In genomic region chr16:21517263-21517662, GRCh38 we compare ENCODE assay signal across 8 cellular contexts.
A peak's percentile ranks its signal among the peaks of the same experiment; 100 is the strongest.
DNase-seq lines count a peak whose midpoint lies in the region; ATAC-seq and TF ChIP-seq lines count a peak whose summit lies in the region.
"Not testable (repeated sequence)": the region's sequence is repeated elsewhere in the genome, so short reads cannot be mapped to it uniquely, and the experiment has no call there.

No MANE protein-coding gene starts in this region.

- not testable (repeated sequence) for H3K23ac ChIP-seq in mesenchymal stem cell (ENCODE audit: low read length in 2 of 2)

- intact Hi-C loops in CD8-positive, alpha-beta T cell (cut with DNase I, micrococcal nuclease), result not testable (repeated sequence)

- peak overlapping the region; percentile 51; the same call in 1 of the 2 replicates for H3K4me2 ChIP-seq in OCI-LY1 (ENCODE audit: low read length)
- H3K4me2 ChIP-seq in mesenchymal stem cell (ENCODE audit: low read length, poor library complexity, severe bottlenecking), result peak overlapping the region; percentile 21

- not testable (repeated sequence) for H3K36me3 ChIP-seq in CD8-positive, alpha-beta T cell (ENCODE audit: insufficient read depth, low read length); mesenchymal stem cell (ENCODE audit: control insufficient read depth in 1 of 2, insufficient read depth in 2 of 2, low read depth in 1 of 2, low read length in 2 of 2)
- H3K36me3 ChIP-seq in OCI-LY1 (ENCODE audit: insufficient read depth, low read length), result peaks cover 32% of the 10 kb centered on the region

- peaks cover 16% of the 10 kb centered on the region for H3K4me1 ChIP-seq in CD8-positive, alpha-beta T cell (ENCODE audit: insufficient read depth, low read length)
- peaks cover 56% of the 10 kb centered on the region for H3K4me1 ChIP-seq in OCI-LY1 (ENCODE audit: insufficient read depth, low read length, severe bottlenecking)
- H3K4me1 ChIP-seq in mesenchymal stem cell (ENCODE audit: control insufficient read depth, insufficient read depth, low read depth, low read length), result peaks cover 33% of the 10 kb centered on the region

- H2BK12ac ChIP-seq in mesenchymal stem cell (ENCODE audit: low read length in 2 of 2), result not testable (repeated sequence)

- not testable (repeated sequence) for H2BK120ac ChIP-seq in mesenchymal stem cell (ENCODE audit: low read depth, low read length)

- H3K4me1 Mint-ChIP-seq in CD8-positive, alpha-beta T cell (ENCODE audit: low read depth), result peaks cover 45% of the 10 kb centered on the region
- peaks cover 48% of the 10 kb centered on the region for H3K4me1 Mint-ChIP-seq in activated T-cell treated with anti-CD3 and anti-CD28 coated beads, Interleukin-2, amount 50 U/mL, for 24 hours (ENCODE audit: low read depth)
- H3K4me1 Mint-ChIP-seq in stimulated activated naive B cell treated with anti-CD40 and anti-IgM and Interleukin-4, amounts not matched to agents 10 μg/mL and 1 μg/mL and 100 μg/mL, for 72 hours, result peaks cover 41 to 67% of the 10 kb centered on the region in 2 donors

- H3K9me2 ChIP-seq in OCI-LY1 (ENCODE audit: low read depth, low read length), result not testable (repeated sequence)

- not testable (repeated sequence) for H3K27me3 Mint-ChIP-seq in CD8-positive, alpha-beta T cell (ENCODE audit: low read depth); activated T-cell treated with anti-CD3 and anti-CD28 coated beads, Interleukin-2, amount 50 U/mL, for 24 hours; stimulated activated naive B cell treated with anti-CD40 and anti-IgM and Interleukin-4, amounts not matched to agents 10 μg/mL and 1 μg/mL and 100 μg/mL, for 72 hours

- not testable (repeated sequence) for DNase-seq in CD8-positive, alpha-beta T cell; activated T-cell treated with anti-CD3 and anti-CD28 coated beads, Interleukin-2, amount 50 U/mL, for 24 hours; coronary artery (ENCODE audit: low spot score); mesenchymal stem cell
- peak; percentile 62 for DNase-seq in stimulated activated naive B cell treated with anti-CD40 and anti-IgM and Interleukin-4, amounts not matched to agents 10 μg/mL and 1 μg/mL and 100 μg/mL, for 72 hours

- H3K9ac ChIP-seq in OCI-LY1 (ENCODE audit: low read length); mesenchymal stem cell (ENCODE audit: low read length): not testable (repeated sequence)

- H3K14ac ChIP-seq in mesenchymal stem cell (ENCODE audit: low read length in 2 of 2), result not testable (repeated sequence)

- POLR2A ChIA-PET in CD8-positive, alpha-beta T cell (lab: Charles Lee), result not testable (repeated sequence)

- H2AK5ac ChIP-seq in mesenchymal stem cell (ENCODE audit: low read length, severe bottlenecking), result not testable (repeated sequence)

- H3K4me3 Mint-ChIP-seq in CD8-positive, alpha-beta T cell, result peak overlapping the region; percentile 96
- peak overlapping the region; percentile 98 for H3K4me3 Mint-ChIP-seq in activated T-cell treated with anti-CD3 and anti-CD28 coated beads, Interleukin-2, amount 50 U/mL, for 24 hours
- peak overlapping the region; percentile 82 to 99 for H3K4me3 Mint-ChIP-seq in stimulated activated naive B cell treated with anti-CD40 and anti-IgM and Interleukin-4, amounts not matched to agents 10 μg/mL and 1 μg/mL and 100 μg/mL, for 72 hours

- H3K79me2 ChIP-seq in OCI-LY1 (ENCODE audit: insufficient read depth, low read length), result peaks cover 53% of the 10 kb centered on the region

- not testable (repeated sequence) for H4K8ac ChIP-seq in mesenchymal stem cell (ENCODE audit: low read length)

- H3K79me1 ChIP-seq in mesenchymal stem cell (replicated peaks; ENCODE audit: low read length, poor library complexity, severe bottlenecking), result not testable (repeated sequence)

- H3F3A ChIP-seq in OCI-LY1 (ENCODE audit: insufficient read depth, low read length), result not testable (repeated sequence)

- H3K9me3 ChIP-seq in CD8-positive, alpha-beta T cell (ENCODE audit: low read length); OCI-LY1 (ENCODE audit: low read length); mesenchymal stem cell (ENCODE audit: control insufficient read depth, low read length): not testable (repeated sequence)

- H3K36me3 Mint-ChIP-seq in CD8-positive, alpha-beta T cell, result peaks cover 39% of the 10 kb centered on the region
- H3K36me3 Mint-ChIP-seq in activated T-cell treated with anti-CD3 and anti-CD28 coated beads, Interleukin-2, amount 50 U/mL, for 24 hours (ENCODE audit: low read depth), result peaks cover 72% of the 10 kb centered on the region
- peaks cover 45 to 51% of the 10 kb centered on the region in 2 donors for H3K36me3 Mint-ChIP-seq in stimulated activated naive B cell treated with anti-CD40 and anti-IgM and Interleukin-4, amounts not matched to agents 10 μg/mL and 1 μg/mL and 100 μg/mL, for 72 hours

- 92% methylated on average over 6 of the region's 10 CpGs for WGBS in mesenchymal stem cell

- not testable (repeated sequence) for H3K18ac ChIP-seq in mesenchymal stem cell (ENCODE audit: low read depth in 1 of 2, low read length in 2 of 2)

- H2BK15ac ChIP-seq in mesenchymal stem cell (ENCODE audit: low read depth, poor library complexity, severe bottlenecking), result not testable (repeated sequence)

- H3K27me3 ChIP-seq in CD8-positive, alpha-beta T cell (ENCODE audit: insufficient read depth, low read length); OCI-LY1 (ENCODE audit: insufficient read depth, low read length); mesenchymal stem cell (ENCODE audit: control insufficient read depth in 1 of 2, insufficient read depth in 1 of 2, low read length in 2 of 2): not testable (repeated sequence)

- peak overlapping the region; percentile 57 for H3K27ac Mint-ChIP-seq in CD8-positive, alpha-beta T cell
- H3K27ac Mint-ChIP-seq in activated T-cell treated with anti-CD3 and anti-CD28 coated beads, Interleukin-2, amount 50 U/mL, for 24 hours, result peak overlapping the region; percentile 99
- H3K27ac Mint-ChIP-seq in stimulated activated naive B cell treated with anti-CD40 and anti-IgM and Interleukin-4, amounts not matched to agents 10 μg/mL and 1 μg/mL and 100 μg/mL, for 72 hours, result peak overlapping the region; percentile 100

- H4K91ac ChIP-seq in mesenchymal stem cell (ENCODE audit: low read length), result not testable (repeated sequence)

- not testable (repeated sequence) for H3K4me3 ChIP-seq in CD8-positive, alpha-beta T cell (ENCODE audit: low read depth, low read length); mesenchymal stem cell (ENCODE audit: insufficient read depth in 1 of 2, low read depth in 1 of 2, low read length in 2 of 2)
- H3K4me3 ChIP-seq in OCI-LY1 (ENCODE audit: low read depth, low read length, poor library complexity, severe bottlenecking), result peak overlapping the region; percentile 43
- H3K4me3 ChIP-seq in coronary artery, result peak overlapping the region; percentile 19

- CTCF ChIA-PET in CD8-positive, alpha-beta T cell (lab: Charles Lee), result not testable (repeated sequence)

- not testable (repeated sequence) for H4K20me1 ChIP-seq in OCI-LY1 (ENCODE audit: insufficient read depth, low read length)

- not testable (repeated sequence) for TF ChIP-seq CTCF in CD8-positive, alpha-beta T cell (IDR thresholded peaks at IDR 0.05); OCI-LY1 (IDR thresholded peaks at IDR 0.05; ENCODE audit: low read length); coronary artery (IDR thresholded peaks at IDR 0.05)

- not testable (repeated sequence) for ATAC-seq in CD8-positive, alpha-beta T cell
- ATAC-seq in GM19438 (IDR thresholded peaks at IDR 0.05; ENCODE audit: low read depth, unreplicated experiment) (peak; percentile 22), HG03159 (IDR thresholded peaks at IDR 0.05; ENCODE audit: unreplicated experiment) (peak; percentile 16)
- peak in 1 of 2 donors; percentile 1 for ATAC-seq in stimulated activated naive B cell treated with anti-CD40 and anti-IgM and Interleukin-4, amounts not matched to agents 10 μg/mL and 1 μg/mL and 100 μg/mL, for 72 hours (replicated peaks)

- not testable (repeated sequence) for H2AFZ ChIP-seq in OCI-LY1 (ENCODE audit: low read length); mesenchymal stem cell (ENCODE audit: low read depth, low read length)

- H3K4ac ChIP-seq in mesenchymal stem cell (ENCODE audit: low read depth in 1 of 2, low read length in 2 of 2), result not testable (repeated sequence)

- H3K27ac ChIP-seq in CD8-positive, alpha-beta T cell (ENCODE audit: low read depth, low read length), result not testable (repeated sequence)
- peak overlapping the region; percentile 74 for H3K27ac ChIP-seq in OCI-LY1 (ENCODE audit: low read depth, low read length, poor library complexity, severe bottlenecking)
- peak overlapping the region; percentile 52 to 75 for H3K27ac ChIP-seq in coronary artery
- peak overlapping the region; percentile 69 for H3K27ac ChIP-seq in mesenchymal stem cell (ENCODE audit: low read length, poor library complexity, severe bottlenecking)

- not testable (repeated sequence) for H2BK5ac ChIP-seq in mesenchymal stem cell (ENCODE audit: low read depth, low read length, poor library complexity, severe bottlenecking)

- H3K9me3 Mint-ChIP-seq in CD8-positive, alpha-beta T cell; activated T-cell treated with anti-CD3 and anti-CD28 coated beads, Interleukin-2, amount 50 U/mL, for 24 hours; stimulated activated naive B cell treated with anti-CD40 and anti-IgM and Interleukin-4, amounts not matched to agents 10 μg/mL and 1 μg/mL and 100 μg/mL, for 72 hours: not testable (repeated sequence)
